Comparison of ENCODE assay signal across 7 cellular contexts in genomic region chr6:34668799-34669198, GRCh38. TPM values are rescaled to one million over a fixed set of nuclear protein-coding genes. Genes with fewer than 3 reads are reported as not detected.
DNase-seq lines count a peak whose midpoint lies in the region; ATAC-seq, FAIRE-seq and TF ChIP-seq lines count a peak whose summit lies in the region.
"Not testable (repeated sequence)": the region's sequence is repeated elsewhere in the genome, so short reads cannot be mapped to it uniquely, and the experiment has no call there.

No MANE protein-coding gene starts in this region.

- H3K4me1 ChIP-seq in K562 (replicated peaks in 1 of 2; ENCODE audit: control insufficient read depth in 2 of 2, insufficient read depth in 2 of 2, low read length in 2 of 2): peaks cover 27 to 67% of the 10 kb centered on the region in 2 experiments
- peaks cover 0 to 80% (median 41%) of the 10 kb centered on the region in 4 donors for H3K4me1 ChIP-seq in right lobe of liver
- peaks cover 3 to 54% (median 51%) of the 10 kb centered on the region in 5 donors for H3K4me1 ChIP-seq in subcutaneous abdominal adipose tissue (ENCODE audit: control insufficient read depth in 5 of 5, insufficient read depth in 5 of 5, low read length in 5 of 5)

- H3K9me3 ChIP-seq in CD4-positive, alpha-beta T cell (ENCODE audit: control insufficient read depth, low read length); SK-N-MC (ENCODE audit: low read depth, low read length); K562 (replicated peaks; ENCODE audit: control insufficient read depth, insufficient read depth, low read depth, low read length); right lobe of liver; subcutaneous abdominal adipose tissue (ENCODE audit: control insufficient read depth in 5 of 5, low read length in 5 of 5): not testable (repeated sequence)

- ATAC-seq in CD4-positive, alpha-beta T cell (ENCODE audit: poor library complexity); activated B cell treated with CpG ODN at 0.5 μM for 24 hours (ENCODE audit: low read depth); K562; right lobe of liver; natural killer cell: not testable (repeated sequence)

- intact Hi-C loops in CD4-positive, alpha-beta T cell (cut with DNase I, micrococcal nuclease): loop anchor here in 1 of 2 experiments (2.0 kb wide), 1 partner anchor 14 kb away; no protein-coding TSS in a partner anchor
- intact Hi-C loops in activated B cell treated with CpG ODN at 0.5 μM for 24 hours (cut with micrococcal nuclease); right lobe of liver (cut with DNase I); natural killer cell (cut with micrococcal nuclease): not testable (repeated sequence)
- intact Hi-C loops in K562 (cut with micrococcal nuclease): loop anchor here (10.0 kb wide), 1 partner anchor 86 kb away; the partner anchor contains the start of gene SNRPC

- not testable (repeated sequence) for H3K27me3 Mint-ChIP-seq in CD4-positive, alpha-beta T cell; activated B cell treated with CpG ODN at 0.5 μM for 24 hours; natural killer cell (ENCODE audit: low read depth in 2 of 2)

- not testable (repeated sequence) for H3K36me3 ChIP-seq in SK-N-MC (ENCODE audit: insufficient read depth, low read length); right lobe of liver; subcutaneous abdominal adipose tissue (ENCODE audit: control insufficient read depth in 5 of 5, insufficient read depth in 5 of 5, low read length in 5 of 5)
- H3K36me3 ChIP-seq in K562 (ENCODE audit: control insufficient read depth, insufficient read depth, low read length): peaks cover 17% of the 10 kb centered on the region; the same call in 2 of the 3 replicates

- not testable (repeated sequence) for TF ChIP-seq EP300 in K562 (IDR thresholded peaks at IDR 0.05; ENCODE audit: low read length)

- POLR2A ChIA-PET in CD4-positive, alpha-beta T cell (lab: Charles Lee): interaction anchor here (0.6 kb wide), 1 partner anchor 34 kb away, joined by 3 read pairs; no protein-coding TSS in a partner anchor
- POLR2A ChIA-PET in activated B cell treated with CpG ODN at 0.5 μM for 24 hours (lab: Charles Lee): interaction anchor here (1.3 kb wide), 1 partner anchor 9 kb away, joined by 3 read pairs; no protein-coding TSS in a partner anchor
- POLR2A ChIA-PET in K562 (lab: Yijun Ruan, JAX): interaction anchor here (0.7 kb wide), 1 partner anchor 210 kb away, joined by 4 read pairs; no protein-coding TSS in a partner anchor

- not testable (repeated sequence) for TF ChIP-seq CTCF in CD4-positive, alpha-beta T cell (IDR thresholded peaks at IDR 0.05); activated B cell treated with CpG ODN at 0.5 μM for 24 hours (IDR thresholded peaks at IDR 0.05); K562 (IDR thresholded peaks at IDR 0.05 in 2 of 3, conservative IDR thresholded peaks at IDR 0.05 in 1 of 3; ENCODE audit: insufficient read depth in 2 of 3, low read depth in 1 of 3, low read length in 3 of 3); right lobe of liver (IDR thresholded peaks at IDR 0.05); natural killer cell (IDR thresholded peaks at IDR 0.05)

- peaks cover 72% of the 10 kb centered on the region for H3K4me1 Mint-ChIP-seq in CD4-positive, alpha-beta T cell (ENCODE audit: low read depth)
- peaks cover 78% of the 10 kb centered on the region for H3K4me1 Mint-ChIP-seq in activated B cell treated with CpG ODN at 0.5 μM for 24 hours
- H3K4me1 Mint-ChIP-seq in natural killer cell: peaks cover 54 to 67% of the 10 kb centered on the region in 2 donors

- 100% methylated on average over 5 of the region's 5 CpGs for WGBS in K562 (ENCODE audit: insufficient coverage, low coverage, missing lambda C conversion rate)
- WGBS in right lobe of liver (ENCODE audit: insufficient coverage, low coverage, low lambda C conversion rate, missing lambda C conversion rate): 97% methylated on average over 5 of the region's 5 CpGs

- not testable (repeated sequence) for H3K4me3 ChIP-seq in SK-N-MC; K562; right lobe of liver; subcutaneous abdominal adipose tissue (ENCODE audit: low read depth in 1 of 5, low read length in 5 of 5)

- not testable (repeated sequence) for H3K36me3 Mint-ChIP-seq in CD4-positive, alpha-beta T cell (ENCODE audit: low read depth); activated B cell treated with CpG ODN at 0.5 μM for 24 hours (ENCODE audit: low read depth); natural killer cell

- H3K79me2 ChIP-seq in K562 (ENCODE audit: control insufficient read depth, insufficient read depth, low read length): peaks cover 99% of the 10 kb centered on the region

- FAIRE-seq in K562 (lab: Jason Lieb, UNC): not testable (repeated sequence)

- in situ Hi-C loops in K562 (cut with MboI): not testable (repeated sequence)

- not testable (repeated sequence) for TF ChIP-seq RAD21 in K562 (CRISPR knock-in tag; conservative IDR thresholded peaks at IDR 0.05 in 1 of 2, IDR thresholded peaks at IDR 0.05 in 1 of 2)

- not testable (repeated sequence) for H3K27me3 ChIP-seq in CD4-positive, alpha-beta T cell (ENCODE audit: control insufficient read depth, insufficient read depth, low read length); K562 (ENCODE audit: control insufficient read depth in 2 of 2, insufficient read depth in 2 of 2, low read length in 2 of 2); right lobe of liver; subcutaneous abdominal adipose tissue (ENCODE audit: control insufficient read depth in 5 of 5, insufficient read depth in 4 of 5, low read length in 5 of 5)

- TF ChIP-seq POLR2A in K562 (conservative IDR thresholded peaks at IDR 0.05); right lobe of liver (IDR thresholded peaks at IDR 0.05): not testable (repeated sequence)

- not testable (repeated sequence) for H4K20me1 ChIP-seq in K562 (replicated peaks; ENCODE audit: control insufficient read depth, insufficient read depth, low read length)

- CTCF ChIA-PET in CD4-positive, alpha-beta T cell (lab: Charles Lee): interaction anchor here (0.8 to 1.7 kb wide), 2 partner anchors 12 to 47 kb away, joined by 3 to 5 read pairs; no protein-coding TSS in a partner anchor
- CTCF ChIA-PET in activated B cell treated with CpG ODN at 0.5 μM for 24 hours (lab: Charles Lee); K562 (lab: Yijun Ruan, JAX; ENCODE audit: low intra/inter-chr PET ratio): not testable (repeated sequence)

- H3K9ac ChIP-seq in SK-N-MC (ENCODE audit: insufficient read length); K562 (ENCODE audit: insufficient read depth in 1 of 2, low read depth in 2 of 2, low read length in 2 of 2); subcutaneous abdominal adipose tissue (ENCODE audit: low read length in 5 of 5): not testable (repeated sequence)

- H3K27ac ChIP-seq in CD4-positive, alpha-beta T cell (ENCODE audit: low read depth, low read length); K562 (ENCODE audit: extremely low read depth, low read depth, low read length): not testable (repeated sequence)
- 0 out of 2 replicates have a peak overlapping the region, but pooled peaks have one; percentile 65 for H3K27ac ChIP-seq in SK-N-MC
- H3K27ac ChIP-seq in right lobe of liver: peak overlapping the region in 2 of 3 donors; percentile 70 to 93
- peak overlapping the region; percentile 72 for H3K27ac ChIP-seq in subcutaneous abdominal adipose tissue (ENCODE audit: low read depth, low read length)

- DNase-seq in CD4-positive, alpha-beta T cell; SK-N-MC (ENCODE audit: low read depth, low spot score); activated B cell treated with CpG ODN at 0.5 μM for 24 hours; K562 (ENCODE audit: extremely low read depth in 1 of 4, low spot score in 3 of 4); right lobe of liver; natural killer cell: not testable (repeated sequence)

- not testable (repeated sequence) for H3K4me3 Mint-ChIP-seq in CD4-positive, alpha-beta T cell; activated B cell treated with CpG ODN at 0.5 μM for 24 hours; natural killer cell

- not testable (repeated sequence) for H3K4me2 ChIP-seq in K562 (ENCODE audit: insufficient read depth, low read length)

- H3K9me3 Mint-ChIP-seq in CD4-positive, alpha-beta T cell; activated B cell treated with CpG ODN at 0.5 μM for 24 hours; natural killer cell: not testable (repeated sequence)

- H3K27ac Mint-ChIP-seq in CD4-positive, alpha-beta T cell: peak overlapping the region; percentile 43
- H3K27ac Mint-ChIP-seq in activated B cell treated with CpG ODN at 0.5 μM for 24 hours: peak overlapping the region; percentile 15
- peak overlapping the region; percentile 13 to 58 for H3K27ac Mint-ChIP-seq in natural killer cell

- H2AFZ ChIP-seq in K562 (ENCODE audit: low read depth, low read length): not testable (repeated sequence)

- not testable (repeated sequence) for H3K9me1 ChIP-seq in K562 (ENCODE audit: control insufficient read depth, insufficient read depth, low read length)

- BruUV-seq in K562 (replicated peaks; lab: Mats Ljungman, UMichigan): not testable (repeated sequence)

RNA-seq across cellular contexts. Expression of gene ILRUN, which starts 27.8 kb away (rescaled TPM):
- total RNA-seq in CD4-positive, alpha-beta T cell: 10 to 100 TPM; 44.9 to 49.4 TPM
- 71.0 and 84.4 TPM in 2 replicates for total RNA-seq in activated B cell treated with CpG ODN at 0.5 μM for 24 hours
- 46.7 and 47.2 TPM in 2 replicates for total RNA-seq in K562 (2011; cell fraction: chromatin; rRNA removed; ENCODE audit: low replicate concordance)
- 30.2 and 32.0 TPM in 2 replicates for total RNA-seq in K562 (2011; cell fraction: nucleolus; rRNA removed)
- total RNA-seq in K562 (2011; cell fraction: nucleoplasm; rRNA removed): 38.8 and 48.2 TPM in 2 replicates
- total RNA-seq in K562 (2014; rRNA removed): 35.7 and 44.7 TPM in 2 replicates
- total RNA-seq in K562 (2014; rRNA removed; fragmentation: Illumina TruSeq; extraction: Trizol): 54.9 and 57.6 TPM in 2 replicates
- 53.4 and 55.0 TPM in 2 replicates for total RNA-seq in K562 (2015; rRNA removed; fragmentation: Illumina TruSeq; extraction: Trizol)
- total RNA-seq in K562 (2021): 74.5 and 78.9 TPM in 2 replicates
- 62.1 and 66.1 TPM in 2 replicates for polyA plus RNA-seq in K562 (2011; rRNA removed)
- 53.1 and 62.6 TPM in 2 replicates for polyA plus RNA-seq in K562 (2011; cell fraction: cytosol; rRNA removed)
- 26.0 and 30.3 TPM in 2 replicates for polyA plus RNA-seq in K562 (2011; cell fraction: nucleus; rRNA removed)
- 75.6 and 76.6 TPM in 2 replicates for polyA plus RNA-seq in K562 (2012)
- polyA plus RNA-seq in K562 (2014; fragmentation: Illumina TruSeq; extraction: Trizol): 70.0 and 74.7 TPM in 2 replicates
- polyA plus RNA-seq in K562 (2014; fragmentation: Nextera tagmentation; extraction: Ambion mirVana): 10 to 100 TPM; 24.9 to 30.7 TPM
- polyA plus RNA-seq in K562 (2014; rRNA removed): 42.8 and 44.2 TPM in 2 replicates
- 88.9 and 93.9 TPM in 2 replicates for polyA minus RNA-seq in K562 (2011; rRNA and poly(A)+ RNA removed)
- polyA minus RNA-seq in K562 (2011; cell fraction: cytosol; rRNA and poly(A)+ RNA removed): 48.1 and 57.5 TPM in 2 replicates
- polyA minus RNA-seq in K562 (2011; cell fraction: nucleus; rRNA and poly(A)+ RNA removed): 12.9 and 20.4 TPM in 2 replicates
- total RNA-seq in right lobe of liver: 10 to 100 TPM; 55.5 to 89.1 (median 67.1) TPM
- total RNA-seq in natural killer cell: 100 to 1,000 TPM in 1 of 3 donors, 10 to 100 TPM in 2; 91.2 to 101 (median 92.3) TPM
